Comparison of ENCODE assay signal across 12 cellular contexts in the genomic region with DNA sequence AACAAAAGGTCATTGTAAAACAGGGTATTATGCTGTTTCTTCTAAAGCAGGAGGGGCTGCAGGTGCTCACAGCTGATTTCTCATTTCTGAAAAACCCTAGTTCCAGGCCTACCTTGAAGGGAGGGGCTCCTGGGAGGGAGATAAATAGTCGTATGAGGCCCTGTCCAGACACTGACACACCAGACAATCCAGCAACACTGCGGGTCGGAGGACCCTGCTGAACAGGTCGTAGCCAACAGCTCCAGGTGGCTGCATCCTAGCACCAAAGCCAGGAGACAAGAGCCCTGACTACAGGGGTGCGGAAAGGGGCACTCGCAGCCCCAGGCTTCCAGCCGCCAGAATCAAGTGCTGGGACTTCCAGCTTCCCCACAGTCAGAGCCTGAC. TPM values are rescaled to one million over a fixed set of nuclear protein-coding genes. Genes with fewer than 3 reads are reported as not detected.
DNase-seq lines count a peak whose midpoint lies in the region; ATAC-seq, FAIRE-seq and TF ChIP-seq lines count a peak whose summit lies in the region.
"Had no signal": no experiment of that assay in that cellular context is flagged by ENCODE, and none has a peak within 500 bp of the region (broad histone marks: within the 10 kb centered on the region; RNA-seq: fewer than 3 reads in every experiment).

No MANE protein-coding gene starts in this region.

- H3K27ac ChIP-seq in CD4-positive, CD25-positive, alpha-beta regulatory T cell (ENCODE audit: insufficient read depth, low read length, poor library complexity, severe bottlenecking) = peak overlapping the region; percentile 61
- H3K27ac ChIP-seq in adrenal gland = peak overlapping the region in 3 of 5 donors; percentile 30 to 97 (median 65)
- H3K27ac ChIP-seq: SJSA1 had no signal

- TF ChIP-seq POLR2A in adrenal gland (IDR thresholded peaks at IDR 0.05) = no peak

- no peak for TF ChIP-seq CTCF in adrenal gland (IDR thresholded peaks at IDR 0.05)

- intact Hi-C loops in adrenal gland (cut with DNase I) = loop anchor here in 1 of 2 donors (10.0 kb wide), 1 partner anchor 71 kb away; a partner anchor contains a TSS

- no peaks in the 10 kb centered on the region for H3K9me3 Mint-ChIP-seq in CD4-positive, CD25-positive, alpha-beta regulatory T cell
- H3K9me3 Mint-ChIP-seq in natural killer cell treated with Interleukin-12 subunit alpha and Interleukin-12 subunit beta and Interleukin-15 and Interleukin-18, amount 100 ng/mL, for 72 hours = no peaks in the 10 kb centered on the region

- no peaks in the 10 kb centered on the region for H3K9me3 ChIP-seq in CD4-positive, CD25-positive, alpha-beta regulatory T cell (ENCODE audit: control insufficient read depth in 2 of 2, low read length in 2 of 2)
- H3K9me3 ChIP-seq in adrenal gland (replicated peaks in 1 of 3) = no peaks in the 10 kb centered on the region
- H3K9me3 ChIP-seq: HAP-1, SJSA1 had no signal

- no peaks in the 10 kb centered on the region for H3K36me3 Mint-ChIP-seq in CD4-positive, CD25-positive, alpha-beta regulatory T cell
- H3K36me3 Mint-ChIP-seq in natural killer cell treated with Interleukin-12 subunit alpha and Interleukin-12 subunit beta and Interleukin-15 and Interleukin-18, amount 100 ng/mL, for 72 hours = no peaks in the 10 kb centered on the region

- no peaks in the 10 kb centered on the region for H3K36me3 ChIP-seq in CD4-positive, CD25-positive, alpha-beta regulatory T cell (ENCODE audit: control insufficient read depth, insufficient read depth, low read length)
- H3K36me3 ChIP-seq in adrenal gland (replicated peaks in 1 of 2) = no peaks in the 10 kb centered on the region
- H3K36me3 ChIP-seq: HAP-1, SJSA1 had no signal

- H3K4me3 Mint-ChIP-seq in CD4-positive, CD25-positive, alpha-beta regulatory T cell = peak overlapping the region in 3 of 4 donors; percentile 1 to 51 (median 40)
- peak overlapping the region; percentile 73 for H3K4me3 Mint-ChIP-seq in natural killer cell treated with Interleukin-12 subunit alpha and Interleukin-12 subunit beta and Interleukin-15 and Interleukin-18, amount 100 ng/mL, for 72 hours

- DNase-seq in CD4-positive, CD25-positive, alpha-beta regulatory T cell = no peak
- DNase-seq in adrenal gland (no peak), HTR-8/SVneo (ENCODE audit: insufficient read length, low spot score) (no peak), NCI-H524 treated with DMSO at 0.1 percent for 48 hours (lab: John Stamatoyannopoulos, UW) (no peak), epidermal melanocyte (ENCODE audit: insufficient read length, low spot score) (no peak)
- no peak for DNase-seq in natural killer cell treated with Interleukin-12 subunit alpha and Interleukin-12 subunit beta and Interleukin-15 and Interleukin-18, amount 100 ng/mL, for 72 hours (ENCODE audit: low spot score)

- no peaks in the 10 kb centered on the region for H3K27me3 Mint-ChIP-seq in CD4-positive, CD25-positive, alpha-beta regulatory T cell
- H3K27me3 Mint-ChIP-seq in natural killer cell treated with Interleukin-12 subunit alpha and Interleukin-12 subunit beta and Interleukin-15 and Interleukin-18, amount 100 ng/mL, for 72 hours = no peaks in the 10 kb centered on the region

- peak overlapping the region; percentile 92 to 98 (median 95) for H3K27ac Mint-ChIP-seq in CD4-positive, CD25-positive, alpha-beta regulatory T cell
- peak overlapping the region; percentile 90 to 96 for H3K27ac Mint-ChIP-seq in natural killer cell treated with Interleukin-12 subunit alpha and Interleukin-12 subunit beta and Interleukin-15 and Interleukin-18, amount 100 ng/mL, for 72 hours

- no peaks in the 10 kb centered on the region for H3K27me3 ChIP-seq in CD4-positive, CD25-positive, alpha-beta regulatory T cell (ENCODE audit: control insufficient read depth, insufficient read depth, low read length)
- no peaks in the 10 kb centered on the region for H3K27me3 ChIP-seq in adrenal gland
- H3K27me3 ChIP-seq: SJSA1 had no signal

- 79 to 85% (median 82%) methylated on average over 7 of the region's 7 CpGs for WGBS in adrenal gland, 4 donors

- ATAC-seq in CD4-positive, CD25-positive, alpha-beta regulatory T cell (ENCODE audit: low read depth in 2 of 2) = peak; percentile 6 to 7
- peak; percentile 9 for ATAC-seq in HG03432 (IDR thresholded peaks at IDR 0.05; ENCODE audit: unreplicated experiment)
- peak; percentile 2 to 29 for ATAC-seq in natural killer cell treated with Interleukin-12 subunit alpha and Interleukin-12 subunit beta and Interleukin-15 and Interleukin-18, amount 100 ng/mL, for 72 hours
- no peak for ATAC-seq in HG03520 (IDR thresholded peaks at IDR 0.05; ENCODE audit: unreplicated experiment)
- ATAC-seq: left cardiac atrium had no signal

- peaks cover 11 to 39% (median 23%) of the 10 kb centered on the region in 4 donors for H3K4me1 Mint-ChIP-seq in CD4-positive, CD25-positive, alpha-beta regulatory T cell
- peaks cover 35 to 45% of the 10 kb centered on the region in 2 donors for H3K4me1 Mint-ChIP-seq in natural killer cell treated with Interleukin-12 subunit alpha and Interleukin-12 subunit beta and Interleukin-15 and Interleukin-18, amount 100 ng/mL, for 72 hours (ENCODE audit: low read depth in 2 of 2)

- peak overlapping the region; percentile 45 for H3K4me3 ChIP-seq in CD4-positive, CD25-positive, alpha-beta regulatory T cell (ENCODE audit: low read depth, low read length)
- H3K4me3 ChIP-seq in adrenal gland = no peak overlapping the region
- H3K4me3 ChIP-seq: HAP-1, SJSA1 had no signal

- peaks cover 22% of the 10 kb centered on the region for H3K4me1 ChIP-seq in CD4-positive, CD25-positive, alpha-beta regulatory T cell (ENCODE audit: control insufficient read depth, insufficient read depth, low read length, poor library complexity, severe bottlenecking)
- peaks cover 41 to 66% of the 10 kb centered on the region in 2 donors for H3K4me1 ChIP-seq in adrenal gland (replicated peaks in 1 of 2)
- H3K4me1 ChIP-seq: SJSA1 had no signal

- no peak for FAIRE-seq in HTR-8/SVneo (lab: Jason Lieb, UNC)
- FAIRE-seq: bronchial epithelial cell had no signal

RNA-seq across cellular contexts. Expression of a gene that starts 41.2 kb away (rescaled TPM):
- total RNA-seq in CD4-positive, CD25-positive, alpha-beta regulatory T cell = 132 TPM
- polyA plus RNA-seq in CD4-positive, CD25-positive, alpha-beta regulatory T cell = 100 to 1,000 TPM; 330 to 480 (median 385) TPM
- 100 to 1,000 TPM; 114 to 323 (median 185) TPM for total RNA-seq in adrenal gland
- polyA plus RNA-seq in adrenal gland = 100 to 1,000 TPM; 119 to 393 (median 120) TPM
- 100 to 1,000 TPM; 464 to 704 TPM for total RNA-seq in natural killer cell treated with Interleukin-12 subunit alpha and Interleukin-12 subunit beta and Interleukin-15 and Interleukin-18, amount 100 ng/mL, for 72 hours
